In genomic region chr7:47937711-47938573, GRCh38 we compare ENCODE assay signal across 10 cellular contexts. TPM values are rescaled to one million over a fixed set of nuclear protein-coding genes. Genes with fewer than 3 reads are reported as not detected.
A peak's percentile ranks its signal among the peaks of the same experiment; 100 is the strongest.
DNase-seq lines count a peak whose midpoint lies in the region; ATAC-seq, FAIRE-seq and TF ChIP-seq lines count a peak whose summit lies in the region.
"Had no signal": no experiment of that assay in that cellular context is flagged by ENCODE, and none has a peak within 500 bp of the region (broad histone marks: within the 10 kb centered on the region; RNA-seq: fewer than 3 reads in every experiment).

No MANE protein-coding gene starts in this region.

- H3K9me3 ChIP-seq in endodermal cell (ENCODE audit: control insufficient read depth, low read length) (no peaks in the 10 kb centered on the region), kidney (ENCODE audit: control insufficient read depth in 1 of 2, low read length in 2 of 2) (no peaks in the 10 kb centered on the region)

- no peaks in the 10 kb centered on the region for H3K9me3 Mint-ChIP-seq in activated CD4-positive, alpha-beta T cell treated with anti-CD3 and anti-CD28 coated beads for 36 hours (ENCODE audit: low read depth)
- H3K9me3 Mint-ChIP-seq in endodermal cell: no peaks in the 10 kb centered on the region

- TF ChIP-seq CTCF in endodermal cell (conservative IDR thresholded peaks at IDR 0.05) (peak; percentile 18), kidney (IDR thresholded peaks at IDR 0.05; ENCODE audit: borderline replicate concordance, extremely low read depth, insufficient read depth) (no peak)

- H3K4me1 ChIP-seq in endodermal cell (ENCODE audit: control insufficient read depth, insufficient read depth, low read length) (no peaks in the 10 kb centered on the region), kidney (ENCODE audit: control insufficient read depth in 1 of 2, insufficient read depth in 1 of 2, low read depth in 1 of 2, low read length in 2 of 2) (peaks cover 0 to 4% of the 10 kb centered on the region in 2 donors)

- no peak for ATAC-seq in activated CD4-positive, alpha-beta T cell treated with anti-CD3 and anti-CD28 coated beads for 36 hours
- ATAC-seq in GM21576 (IDR thresholded peaks at IDR 0.05; ENCODE audit: unreplicated experiment) (peak; percentile 53), HG03378 (IDR thresholded peaks at IDR 0.05; ENCODE audit: unreplicated experiment) (peak; percentile 44)

- H3K4me1 Mint-ChIP-seq in activated CD4-positive, alpha-beta T cell treated with anti-CD3 and anti-CD28 coated beads for 36 hours: peaks cover 6% of the 10 kb centered on the region
- H3K4me1 Mint-ChIP-seq in endodermal cell: peaks cover 40% of the 10 kb centered on the region

- H3K27ac Mint-ChIP-seq in activated CD4-positive, alpha-beta T cell treated with anti-CD3 and anti-CD28 coated beads for 36 hours: peak overlapping the region; percentile 6
- peak overlapping the region; percentile 6 for H3K27ac Mint-ChIP-seq in endodermal cell

- H3K9ac ChIP-seq in endodermal cell (ENCODE audit: extremely low read depth, low read length, poor library complexity, severe bottlenecking) (no peak overlapping the region), kidney (ENCODE audit: low read length in 2 of 2) (no peak overlapping the region)

- intact Hi-C loops in activated CD4-positive, alpha-beta T cell treated with anti-CD3 and anti-CD28 coated beads for 36 hours (cut with DNase I, micrococcal nuclease): no loop called here
- intact Hi-C loops in kidney (cut with DNase I): no loop called here

- H3K27me3 ChIP-seq in endodermal cell (ENCODE audit: control insufficient read depth, insufficient read depth, low read length, poor library complexity, severe bottlenecking): no peaks in the 10 kb centered on the region

- no peaks in the 10 kb centered on the region for H3K27me3 Mint-ChIP-seq in activated CD4-positive, alpha-beta T cell treated with anti-CD3 and anti-CD28 coated beads for 36 hours
- peaks cover 1% of the 10 kb centered on the region for H3K27me3 Mint-ChIP-seq in endodermal cell (ENCODE audit: insufficient read depth)

- H3K4me3 ChIP-seq in endodermal cell (ENCODE audit: low read length) (no peak overlapping the region), kidney (ENCODE audit: low read length in 2 of 2) (no peak overlapping the region)

- H3K4me3 Mint-ChIP-seq in activated CD4-positive, alpha-beta T cell treated with anti-CD3 and anti-CD28 coated beads for 36 hours: no peak overlapping the region
- H3K4me3 Mint-ChIP-seq in endodermal cell: no peak overlapping the region

- 90 to 97% methylated on average over 9 to 11 of the region's 11 CpGs for WGBS in endodermal cell (ENCODE audit: insufficient coverage in 1 of 2, insufficient read length in 1 of 2), 2 experiments

- H3K27ac ChIP-seq in endodermal cell (ENCODE audit: low read depth, low read length) (no peak overlapping the region), kidney (ENCODE audit: low read depth in 2 of 2, low read length in 2 of 2) (no peak overlapping the region)
- H3K27ac ChIP-seq: VCaP had no signal

- DNase-seq in activated CD4-positive, alpha-beta T cell treated with anti-CD3 and anti-CD28 coated beads for 36 hours: no peak
- DNase-seq in activated CD4-positive, alpha-beta T cell treated with anti-CD3 and anti-CD28 coated beads for 1 hour: no peak
- DNase-seq in endodermal cell: peak; percentile 56
- no peak for DNase-seq in OCI-M2 (lab: John Stamatoyannopoulos, UW; ENCODE audit: unreplicated experiment)
- no peak for DNase-seq in kidney
- no peak for DNase-seq in NCI-H748 (lab: John Stamatoyannopoulos, UW; ENCODE audit: unreplicated experiment)
- DNase-seq: NCI-H2029 treated with DMSO at 0.1 percent for 48 hours had no signal

- CTCF ChIA-PET in activated CD4-positive, alpha-beta T cell treated with anti-CD3 and anti-CD28 coated beads for 36 hours (lab: Charles Lee): interaction anchor here (0.5 to 0.7 kb wide), 5 partner anchors 158 to 361 kb away, joined by 3 read pairs; no protein-coding TSS in a partner anchor

- POLR2A ChIA-PET in activated CD4-positive, alpha-beta T cell treated with anti-CD3 and anti-CD28 coated beads for 36 hours (lab: Charles Lee): no interaction called here

- no peak for FAIRE-seq in kidney (lab: Jason Lieb, UNC)

- H3K36me3 Mint-ChIP-seq in activated CD4-positive, alpha-beta T cell treated with anti-CD3 and anti-CD28 coated beads for 36 hours (ENCODE audit: low read depth): no peaks in the 10 kb centered on the region
- H3K36me3 Mint-ChIP-seq in endodermal cell (ENCODE audit: low read depth): no peaks in the 10 kb centered on the region

- H3K36me3 ChIP-seq in endodermal cell (ENCODE audit: control insufficient read depth, insufficient read depth, low read length) (no peaks in the 10 kb centered on the region), kidney (ENCODE audit: control insufficient read depth in 1 of 2, insufficient read depth in 2 of 2, low read length in 2 of 2) (no peaks in the 10 kb centered on the region)

RNA-seq across cellular contexts. Expression of gene PKD1L1, which starts 10.3 kb away (rescaled TPM):
- total RNA-seq in activated CD4-positive, alpha-beta T cell treated with anti-CD3 and anti-CD28 coated beads for 36 hours: under 1 TPM; 0.09 to 0.16 TPM
- total RNA-seq in endodermal cell (under 1 TPM; 0.13 to 0.20 TPM), kidney (0.82 TPM)
- 0.18 TPM for polyA plus RNA-seq in endodermal cell (2013, experiment 1 of 2)
- 0.08 TPM for polyA plus RNA-seq in endodermal cell (2013, experiment 2 of 2)
- polyA plus RNA-seq in kidney (ENCODE audit: insufficient read depth, low read depth, low replicate concordance): 0.32 TPM

RNA-seq across cellular contexts. Expression of gene HUS1, which starts 41.5 kb away (rescaled TPM):
- 10 to 100 TPM; 40.5 to 41.5 TPM for total RNA-seq in activated CD4-positive, alpha-beta T cell treated with anti-CD3 and anti-CD28 coated beads for 36 hours
- 10 to 100 TPM; 37.0 to 42.5 TPM for total RNA-seq in endodermal cell
- 19.0 TPM for polyA plus RNA-seq in endodermal cell (2013, experiment 1 of 2)
- 21.8 TPM for polyA plus RNA-seq in endodermal cell (2013, experiment 2 of 2)
- total RNA-seq in kidney: 29.5 TPM
- polyA plus RNA-seq in kidney (ENCODE audit: insufficient read depth, low read depth, low replicate concordance): 13.4 TPM
